14 cellular contexts compared by ENCODE assay signal in the genomic region with DNA sequence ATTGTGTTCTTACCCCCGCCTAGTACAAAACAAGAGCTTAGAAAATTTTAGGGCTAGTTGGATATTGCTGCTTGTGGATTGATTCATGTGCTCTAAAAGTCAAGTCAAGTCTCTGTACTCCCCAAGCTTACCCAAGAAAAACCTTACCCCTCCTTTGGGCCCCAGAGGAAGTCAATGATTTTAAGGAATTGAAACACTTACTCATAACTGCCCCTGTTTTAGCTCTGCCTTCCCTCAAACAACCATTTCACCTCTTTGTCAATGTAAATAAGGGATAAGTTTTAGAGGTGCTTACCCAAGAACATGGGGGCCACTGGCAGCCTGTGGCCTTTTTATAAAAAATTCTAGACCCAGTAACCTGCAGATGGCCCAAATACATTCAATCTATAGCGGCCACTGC.
DNase-seq lines count a peak whose midpoint lies in the region; ATAC-seq, FAIRE-seq and TF ChIP-seq lines count a peak whose summit lies in the region.
"Had no signal": no experiment of that assay in that cellular context is flagged by ENCODE, and none has a peak within 500 bp of the region (broad histone marks: within the 10 kb centered on the region; RNA-seq: fewer than 3 reads in every experiment).

No MANE protein-coding gene starts in this region.

- 64 to 89% (median 88%) methylated on average over 2 of the region's 2 CpGs for WGBS in small intestine, 3 donors

- H3K36me3 Mint-ChIP-seq in CD14-positive monocyte, result peaks cover 2 to 4% of the 10 kb centered on the region in 2 donors
- H3K36me3 Mint-ChIP-seq in CD4-positive, alpha-beta memory T cell, result no peaks in the 10 kb centered on the region

- FAIRE-seq in small intestine (lab: Jason Lieb, UNC), result no peak
- FAIRE-seq: K562 had no signal

- DNase-seq in CD14-positive monocyte (ENCODE audit: low spot score), result no peak
- DNase-seq in mesenteric fat pad (ENCODE audit: low spot score), result no peak
- no peak for DNase-seq in CD4-positive, alpha-beta memory T cell
- DNase-seq in small intestine, result no peak
- DNase-seq in activated CD4-positive, alpha-beta T cell treated with anti-CD3 and anti-CD28 coated beads, Interleukin-2, amount 50 U/mL, for 1 hour, result no peak
- DNase-seq: 8988T; activated CD4-positive, alpha-beta T cell treated with anti-CD3 and anti-CD28 coated beads, Interleukin-2, amount 50 U/mL, for 48 hours; DMS79; dorsolateral prefrontal cortex had no signal

- CTCF ChIA-PET in CD4-positive, alpha-beta memory T cell (lab: Charles Lee; ENCODE audit: partially characterized antibody), result no interaction called here

- H3K4me3 Mint-ChIP-seq in CD14-positive monocyte, result peak overlapping the region in 1 of 2 donors; percentile 58
- no peak overlapping the region for H3K4me3 Mint-ChIP-seq in CD4-positive, alpha-beta memory T cell

- peaks cover 12 to 19% (median 16%) of the 10 kb centered on the region in 7 donors for H3K9me3 Mint-ChIP-seq in CD14-positive monocyte
- peaks cover 0 to 33% (median 13%) of the 10 kb centered on the region in 8 donors for H3K9me3 Mint-ChIP-seq in CD4-positive, alpha-beta memory T cell

- H3K4me1 Mint-ChIP-seq in CD14-positive monocyte, result peaks cover 73% of the 10 kb centered on the region
- no peaks in the 10 kb centered on the region for H3K4me1 Mint-ChIP-seq in CD4-positive, alpha-beta memory T cell

- ATAC-seq in GM19372 (IDR thresholded peaks at IDR 0.05; ENCODE audit: low read depth, unreplicated experiment) (peak; percentile 89), HG02840 (IDR thresholded peaks at IDR 0.05; ENCODE audit: low FRiP score, unreplicated experiment) (peak; percentile 85), HG03558 (IDR thresholded peaks at IDR 0.05; ENCODE audit: extremely low read depth, unreplicated experiment) (peak; percentile 96)
- ATAC-seq: K562 had no signal

- H3K36me3 ChIP-seq in CD4-positive, alpha-beta memory T cell (ENCODE audit: insufficient read depth, low read length), result no peaks in the 10 kb centered on the region
- no peaks in the 10 kb centered on the region for H3K36me3 ChIP-seq in small intestine (ENCODE audit: control insufficient read depth in 2 of 2, insufficient read depth in 2 of 2, low read length in 2 of 2)

- POLR2A ChIA-PET in CD4-positive, alpha-beta memory T cell (lab: Charles Lee; ENCODE audit: partially characterized antibody), result no interaction called here

- H3K27me3 ChIP-seq in CD4-positive, alpha-beta memory T cell (ENCODE audit: insufficient read depth, low read length), result no peaks in the 10 kb centered on the region
- H3K27me3 ChIP-seq in small intestine (ENCODE audit: control insufficient read depth in 2 of 2, insufficient read depth in 2 of 2, low read length in 2 of 2), result no peaks in the 10 kb centered on the region

- H3K27me3 Mint-ChIP-seq in CD14-positive monocyte (ENCODE audit: low read depth in 3 of 3), result peaks cover 0 to 4% (median 1%) of the 10 kb centered on the region in 3 donors
- H3K27me3 Mint-ChIP-seq in CD4-positive, alpha-beta memory T cell, result peaks cover 1 to 11% of the 10 kb centered on the region in 2 donors

- intact Hi-C loops in CD14-positive monocyte (cut with micrococcal nuclease), result loop anchor here (5.0 to 10.0 kb wide), 2 partner anchors 34 to 229 kb away; a partner anchor contains a TSS
- intact Hi-C loops in CD4-positive, alpha-beta memory T cell (cut with micrococcal nuclease), result no loop called here

- H3K4me1 ChIP-seq in CD4-positive, alpha-beta memory T cell (ENCODE audit: insufficient read depth, low read length), result no peaks in the 10 kb centered on the region
- no peaks in the 10 kb centered on the region for H3K4me1 ChIP-seq in small intestine (ENCODE audit: control insufficient read depth in 2 of 2, insufficient read depth in 1 of 2, low read depth in 1 of 2, low read length in 1 of 2)

- H3K27ac Mint-ChIP-seq in CD14-positive monocyte, result peak overlapping the region; percentile 58 to 90 (median 79)
- no peak overlapping the region for H3K27ac Mint-ChIP-seq in CD4-positive, alpha-beta memory T cell

- no peak for TF ChIP-seq CTCF in CD14-positive monocyte (IDR thresholded peaks at IDR 0.05)

- no peak overlapping the region for H3K4me3 ChIP-seq in CD4-positive, alpha-beta memory T cell (ENCODE audit: low read length in 2 of 2)
- H3K4me3 ChIP-seq in small intestine (ENCODE audit: low read depth in 1 of 2, low read length in 2 of 2), result no peak overlapping the region
- H3K4me3 ChIP-seq: dorsolateral prefrontal cortex, GM23248, K562 had no signal

- H3K27ac ChIP-seq in CD4-positive, alpha-beta memory T cell (ENCODE audit: low read depth, low read length), result no peak overlapping the region
- no peak overlapping the region for H3K27ac ChIP-seq in small intestine (ENCODE audit: low read depth in 1 of 2, low read length in 1 of 2)
- H3K27ac ChIP-seq: dorsolateral prefrontal cortex, GM23248 had no signal

- no peaks in the 10 kb centered on the region for H3K9me3 ChIP-seq in CD4-positive, alpha-beta memory T cell (ENCODE audit: control insufficient read depth in 1 of 2, low read length in 2 of 2)
- no peaks in the 10 kb centered on the region for H3K9me3 ChIP-seq in small intestine (ENCODE audit: control insufficient read depth, low read depth)

Comparison
In these comparisons a context has a peak if more than half of its experiments do, and no peak if none do; other contexts are left out.
1. H3K27ac Mint-ChIP-seq: peak in CD14-positive monocyte (7 of 7); none in CD4-positive, alpha-beta memory T cell (0 of 7).
2. Peak in every context shown above with its lines, with median percentiles within 50 percentile points of each other: ATAC-seq.